In genomic region chr6:63739094-63739687, GRCh38 we compare ENCODE assay signal across 25 cellular contexts.
"Had no signal": no experiment of that assay in that cellular context is flagged by ENCODE, and none has a peak within 500 bp of the region (broad histone marks: within the 10 kb centered on the region; RNA-seq: fewer than 3 reads in every experiment).

No MANE protein-coding gene starts in this region.

- H3K27ac ChIP-seq: neural progenitor cell, parathyroid adenoma, psoas muscle, right atrium auricular region, spleen, testis, WERI-Rb-1 had no signal

- H3K9me3 ChIP-seq: psoas muscle, right atrium auricular region, testis had no signal

- H3K9me3 Mint-ChIP-seq: natural killer cell; T-helper 1 cell treated with Interleukin-12 subunit alpha and Interleukin-12 subunit beta and Interleukin-4 antibody, amounts not matched to agents 30 μg/mL and 1 μg/mL, for 36 hours had no signal

- DNase-seq: activated CD4-positive, alpha-beta T cell treated with anti-CD3 and anti-CD28 coated beads for 1 hour; activated CD4-positive, alpha-beta T cell treated with anti-CD3 and anti-CD28 coated beads, Interleukin-2, amount 50 U/mL, for 1 hour; activated CD8-positive, alpha-beta T cell treated with anti-CD3 and anti-CD28 coated beads, Interleukin-2, amount 10 ng/mL, durations not matched to agents 7 days and 5 days; activated naive CD4-positive, alpha-beta T cell; activated T-cell treated with anti-CD3 and anti-CD28 coated beads for 4 hours; activated T-cell treated with anti-CD3 and anti-CD28 coated beads, Interleukin-2, amount 50 U/mL, for 72 hours; effector memory CD4-positive, alpha-beta T cell; islet precursor cell; natural killer cell; occipital lobe; psoas muscle; spleen; stimulated activated naive CD4-positive, alpha-beta T cell; SW 1271; T-helper 9 cell; testis; trophoblast cell; WERI-Rb-1 had no signal

- H3K27me3 ChIP-seq: neural progenitor cell, right atrium auricular region, spleen, testis had no signal

- H3K4me3 ChIP-seq: neural progenitor cell, psoas muscle, right atrium auricular region, spleen, testis had no signal

- H3K4me3 Mint-ChIP-seq: activated CD8-positive, alpha-beta T cell treated with anti-CD3 and anti-CD28 coated beads, Interleukin-2, amount 10 ng/mL, durations not matched to agents 7 days and 5 days; activated T-cell treated with anti-CD3 and anti-CD28 coated beads, Interleukin-2, amount 50 U/mL, for 72 hours; central memory CD8-positive, alpha-beta T cell; mesothelial cell of epicardium; natural killer cell; neural progenitor cell; T-helper 1 cell treated with Interleukin-12 subunit alpha and Interleukin-12 subunit beta and Interleukin-4 antibody, amounts not matched to agents 30 μg/mL and 1 μg/mL, for 36 hours had no signal

- H3K27me3 Mint-ChIP-seq: central memory CD8-positive, alpha-beta T cell had no signal

- H3K27ac Mint-ChIP-seq: activated CD8-positive, alpha-beta T cell treated with anti-CD3 and anti-CD28 coated beads, Interleukin-2, amount 10 ng/mL, durations not matched to agents 7 days and 5 days; activated naive CD4-positive, alpha-beta T cell treated with anti-CD3 and anti-CD28 coated beads, Interleukin-2, amount 50 U/mL, for 72 hours; activated T-cell treated with anti-CD3 and anti-CD28 coated beads, Interleukin-2, amount 50 U/mL, for 72 hours; mesothelial cell of epicardium; natural killer cell; neural progenitor cell; T-helper 1 cell treated with Interleukin-12 subunit alpha and Interleukin-12 subunit beta and Interleukin-4 antibody, amounts not matched to agents 30 μg/mL and 1 μg/mL, for 36 hours had no signal

- H3K4me1 Mint-ChIP-seq: mesothelial cell of epicardium, neural progenitor cell had no signal

- H3K36me3 Mint-ChIP-seq: activated naive CD4-positive, alpha-beta T cell treated with anti-CD3 and anti-CD28 coated beads, Interleukin-2, amount 50 U/mL, for 72 hours; natural killer cell; neural progenitor cell had no signal

- ATAC-seq: activated CD8-positive, alpha-beta T cell treated with anti-CD3 and anti-CD28 coated beads, Interleukin-2, amount 10 ng/mL, durations not matched to agents 7 days and 5 days; activated naive CD4-positive, alpha-beta T cell treated with anti-CD3 and anti-CD28 coated beads, Interleukin-2, amount 50 U/mL, for 72 hours; activated T-cell treated with anti-CD3 and anti-CD28 coated beads, Interleukin-2, amount 50 U/mL, for 72 hours; natural killer cell; psoas muscle had no signal

- H3K36me3 ChIP-seq: neural progenitor cell, right atrium auricular region, spleen, WERI-Rb-1 had no signal

- H3K9ac ChIP-seq: neural progenitor cell, parathyroid adenoma had no signal

- H3K4me1 ChIP-seq: neural progenitor cell, psoas muscle, right atrium auricular region, spleen, testis had no signal
